11 cellular contexts compared by ENCODE assay signal in the genomic region with DNA sequence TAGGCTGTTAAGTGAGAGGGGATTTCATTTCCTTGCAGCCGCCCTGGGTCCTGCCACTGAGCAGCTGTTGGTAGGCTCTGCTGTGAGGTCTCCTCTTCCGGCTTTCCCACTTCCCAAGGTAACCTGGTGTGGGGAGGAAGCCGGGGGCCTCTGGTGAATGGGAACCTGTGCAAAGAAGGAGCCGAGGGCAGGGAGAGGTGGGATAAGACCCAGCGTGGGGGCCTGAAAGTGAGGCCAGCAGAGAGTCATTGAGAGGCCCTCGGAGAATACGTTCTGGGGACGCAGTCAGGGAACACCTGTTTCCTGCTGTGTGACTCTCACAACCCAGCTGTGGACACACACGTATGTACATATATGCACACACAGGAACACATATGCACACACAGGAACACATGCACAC.
A peak's percentile ranks its signal among the peaks of the same experiment; 100 is the strongest.
DNase-seq lines count a peak whose midpoint lies in the region; ATAC-seq and TF ChIP-seq lines count a peak whose summit lies in the region.
"Had no signal": no experiment of that assay in that cellular context is flagged by ENCODE, and none has a peak within 500 bp of the region (broad histone marks: within the 10 kb centered on the region; RNA-seq: fewer than 3 reads in every experiment).

No MANE protein-coding gene starts in this region.

- no peak for DNase-seq in stimulated activated naive CD8-positive, alpha-beta T cell treated with anti-CD3 and anti-CD28 coated beads, Interleukin-15, Interleukin-2, amounts not matched to agents 100 U/mL and 50 U/mL, for 24 hours
- no peak for DNase-seq in activated naive CD8-positive, alpha-beta T cell treated with anti-CD3 and anti-CD28 coated beads, Interleukin-2, amount 10 ng/mL, durations not matched to agents 7 days and 5 days
- DNase-seq in natural killer cell: no peak
- DNase-seq in 8988T: no peak
- no peak for DNase-seq in amygdala (lab: John Stamatoyannopoulos, UW)
- DNase-seq: cerebellar nuclear complex, MG63 had no signal

- H3K4me1 Mint-ChIP-seq in stimulated activated naive CD8-positive, alpha-beta T cell treated with anti-CD3 and anti-CD28 coated beads, Interleukin-15, Interleukin-2, amounts not matched to agents 100 ng/mL and 50 ng/mL, for 24 hours (ENCODE audit: low read depth): peaks cover 49% of the 10 kb centered on the region
- peaks cover 42% of the 10 kb centered on the region for H3K4me1 Mint-ChIP-seq in activated naive CD8-positive, alpha-beta T cell treated with anti-CD3 and anti-CD28 coated beads, Interleukin-2, amount 10 ng/mL, durations not matched to agents 7 days and 5 days
- peaks cover 84 to 97% of the 10 kb centered on the region in 2 donors for H3K4me1 Mint-ChIP-seq in natural killer cell

- no peak overlapping the region for H3K4me3 Mint-ChIP-seq in stimulated activated naive CD8-positive, alpha-beta T cell treated with anti-CD3 and anti-CD28 coated beads, Interleukin-15, Interleukin-2, amounts not matched to agents 100 ng/mL and 50 ng/mL, for 24 hours
- peak overlapping the region; percentile 77 for H3K4me3 Mint-ChIP-seq in activated naive CD8-positive, alpha-beta T cell treated with anti-CD3 and anti-CD28 coated beads, Interleukin-2, amount 10 ng/mL, durations not matched to agents 7 days and 5 days
- H3K4me3 Mint-ChIP-seq in natural killer cell: peak overlapping the region; percentile 91
- H3K4me3 Mint-ChIP-seq: H9 had no signal

- POLR2A ChIA-PET in activated naive CD8-positive, alpha-beta T cell treated with anti-CD3 and anti-CD28 coated beads, Interleukin-2, amount 10 ng/mL, durations not matched to agents 7 days and 5 days (lab: Charles Lee): no interaction called here

- no peaks in the 10 kb centered on the region for H3K27me3 Mint-ChIP-seq in stimulated activated naive CD8-positive, alpha-beta T cell treated with anti-CD3 and anti-CD28 coated beads, Interleukin-15, Interleukin-2, amounts not matched to agents 100 ng/mL and 50 ng/mL, for 24 hours
- peaks cover 2% of the 10 kb centered on the region for H3K27me3 Mint-ChIP-seq in activated naive CD8-positive, alpha-beta T cell treated with anti-CD3 and anti-CD28 coated beads, Interleukin-2, amount 10 ng/mL, durations not matched to agents 7 days and 5 days
- H3K27me3 Mint-ChIP-seq in natural killer cell (ENCODE audit: low read depth in 2 of 2): no peaks in the 10 kb centered on the region

- TF ChIP-seq CTCF in natural killer cell (IDR thresholded peaks at IDR 0.05): no peak

- ATAC-seq in stimulated activated naive CD8-positive, alpha-beta T cell treated with anti-CD3 and anti-CD28 coated beads, Interleukin-15, Interleukin-2, amounts not matched to agents 100 U/mL and 50 U/mL, for 24 hours: no peak
- no peak for ATAC-seq in activated naive CD8-positive, alpha-beta T cell treated with anti-CD3 and anti-CD28 coated beads, Interleukin-2, amount 10 ng/mL, durations not matched to agents 7 days and 5 days (ENCODE audit: low read depth)
- ATAC-seq in natural killer cell: no peak
- no peak for ATAC-seq in SK-N-SH treated with all-trans-retinoic acid at 6 μM for 48 hours
- no peak for ATAC-seq in HG03378 (IDR thresholded peaks at IDR 0.05; ENCODE audit: unreplicated experiment)

- no peaks in the 10 kb centered on the region for H3K9me3 Mint-ChIP-seq in stimulated activated naive CD8-positive, alpha-beta T cell treated with anti-CD3 and anti-CD28 coated beads, Interleukin-15, Interleukin-2, amounts not matched to agents 100 ng/mL and 50 ng/mL, for 24 hours
- H3K9me3 Mint-ChIP-seq in activated naive CD8-positive, alpha-beta T cell treated with anti-CD3 and anti-CD28 coated beads, Interleukin-2, amount 10 ng/mL, durations not matched to agents 7 days and 5 days: no peaks in the 10 kb centered on the region
- no peaks in the 10 kb centered on the region for H3K9me3 Mint-ChIP-seq in natural killer cell
- H3K9me3 Mint-ChIP-seq: H9 had no signal

- peak overlapping the region; percentile 45 for H3K27ac Mint-ChIP-seq in stimulated activated naive CD8-positive, alpha-beta T cell treated with anti-CD3 and anti-CD28 coated beads, Interleukin-15, Interleukin-2, amounts not matched to agents 100 ng/mL and 50 ng/mL, for 24 hours
- H3K27ac Mint-ChIP-seq in activated naive CD8-positive, alpha-beta T cell treated with anti-CD3 and anti-CD28 coated beads, Interleukin-2, amount 10 ng/mL, durations not matched to agents 7 days and 5 days: peak overlapping the region; percentile 82
- peak overlapping the region; percentile 94 to 96 for H3K27ac Mint-ChIP-seq in natural killer cell

- intact Hi-C loops in natural killer cell (cut with micrococcal nuclease): loop anchor here (5.0 kb wide), 3 partner anchors 117 to 1203 kb away; partner anchors contain the start of genes FAM217B and PPP1R3D

- no peaks in the 10 kb centered on the region for H3K36me3 Mint-ChIP-seq in stimulated activated naive CD8-positive, alpha-beta T cell treated with anti-CD3 and anti-CD28 coated beads, Interleukin-15, Interleukin-2, amounts not matched to agents 100 ng/mL and 50 ng/mL, for 24 hours (ENCODE audit: low read depth)
- H3K36me3 Mint-ChIP-seq in activated naive CD8-positive, alpha-beta T cell treated with anti-CD3 and anti-CD28 coated beads, Interleukin-2, amount 10 ng/mL, durations not matched to agents 7 days and 5 days: no peaks in the 10 kb centered on the region
- H3K36me3 Mint-ChIP-seq in natural killer cell: no peaks in the 10 kb centered on the region

TF ChIP-seq in SK-N-SH treated with all-trans-retinoic acid at 6 μM for 48 hours, 23 proteins besides CTCF, POLR2A, EP300 and RAD21:
- TF ChIP-seq ZNF70 (CRISPR knock-in tag; IDR thresholded peaks at IDR 0.05) (no peak), TOX (CRISPR knock-in tag; IDR thresholded peaks at IDR 0.05; ENCODE audit: borderline replicate concordance) (no peak), CSDC2 (CRISPR knock-in tag; IDR thresholded peaks at IDR 0.05) (no peak), ZFP30 (CRISPR knock-in tag; IDR thresholded peaks at IDR 0.05) (no peak), GLIS3 (CRISPR knock-in tag; IDR thresholded peaks at IDR 0.05) (no peak)

Comparison
In these comparisons a context has a peak if more than half of its experiments do, and no peak if none do; other contexts are left out.
1. H3K27ac Mint-ChIP-seq: peak in every context shown above with its lines; median percentile 95 in natural killer cell; 82 in activated naive CD8-positive, alpha-beta T cell treated with anti-CD3 and anti-CD28 coated beads, Interleukin-2, amount 10 ng/mL, durations not matched to agents 7 days and 5 days; 45 in stimulated activated naive CD8-positive, alpha-beta T cell treated with anti-CD3 and anti-CD28 coated beads, Interleukin-15, Interleukin-2, amounts not matched to agents 100 ng/mL and 50 ng/mL, for 24 hours.